ENCODE assay signal across 29 cellular contexts in the genomic region with DNA sequence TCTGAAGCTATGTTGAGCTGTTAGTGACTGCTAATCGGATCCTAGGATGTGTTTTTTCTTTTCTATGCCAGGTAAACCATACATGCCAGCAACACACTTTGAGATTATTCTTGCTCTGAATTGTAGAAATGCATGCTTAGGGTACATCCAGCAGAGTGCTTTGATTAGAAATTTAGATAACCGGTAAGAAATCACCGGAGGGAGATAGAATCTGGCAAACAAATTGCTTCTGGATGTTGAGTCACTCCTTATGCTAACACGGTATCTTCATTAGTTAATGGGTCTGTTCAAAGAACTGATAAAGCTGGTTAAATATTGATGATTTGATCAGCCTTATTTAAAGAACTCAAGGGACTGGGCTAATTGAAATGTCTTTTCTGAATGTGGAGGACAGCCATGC.
"Had no signal": no experiment of that assay in that cellular context is flagged by ENCODE, and none has a peak within 500 bp of the region (broad histone marks: within the 10 kb centered on the region; RNA-seq: fewer than 3 reads in every experiment).

No MANE protein-coding gene starts in this region.

- H3K4me3 ChIP-seq: left lung, lower lobe of right lung, neural progenitor cell, right atrium auricular region, right lobe of liver, stomach, testis, thyroid gland, transverse colon, upper lobe of left lung had no signal

- H3K9me3 ChIP-seq: left lung, lower lobe of right lung, neutrophil, right atrium auricular region, right lobe of liver, stomach, testis, thyroid gland, transverse colon, upper lobe of left lung had no signal

- H3K27ac ChIP-seq: left lung, lower lobe of right lung, neural progenitor cell, neutrophil, parathyroid adenoma, right atrium auricular region, right lobe of liver, stomach, testis, thyroid gland, transverse colon, upper lobe of left lung had no signal

- ATAC-seq: left colon; left lung; lower lobe of right lung; natural killer cell; stimulated activated naive B cell treated with anti-CD40 and anti-IgM and Interleukin-4, amounts not matched to agents 10 μg/mL and 1 μg/mL and 100 μg/mL, for 72 hours; stimulated activated naive CD8-positive, alpha-beta T cell treated with anti-CD3 and anti-CD28 coated beads, Interleukin-15, Interleukin-2, amounts not matched to agents 100 U/mL and 50 U/mL, for 24 hours had no signal

- DNase-seq: hypothalamus; immature natural killer cell; kidney; left colon; left lung; lower lobe of right lung; mammary epithelial cell; mesenchymal stem cell; naive B cell; natural killer cell; nephron progenitor cell; occipital lobe; right lobe of liver; stimulated activated CD4-positive, alpha-beta T cell treated with anti-CD3 and anti-CD28 coated beads, Interleukin-12 subunit alpha, Interleukin-12 subunit beta, amount 100 ng/mL, for 4 hours; stimulated activated CD4-positive, alpha-beta T cell treated with anti-CD3 and anti-CD28 coated beads, Interleukin-15, amount 100 ng/mL, for 24 hours; stimulated activated CD4-positive, alpha-beta T cell treated with anti-CD3 and anti-CD28 coated beads, Interleukin-2, amount 100 ng/mL, for 24 hours; stimulated activated CD4-positive, alpha-beta T cell treated with anti-CD3 and anti-CD28 coated beads, Interleukin-4, amount 100 ng/mL, for 1 hour; stimulated activated naive B cell treated with anti-CD40 and anti-IgM and Interleukin-4, amounts not matched to agents 10 μg/mL and 1 μg/mL and 100 μg/mL, for 72 hours; stimulated activated naive CD8-positive, alpha-beta T cell treated with anti-CD3 and anti-CD28 coated beads, Interleukin-15, Interleukin-2, amounts not matched to agents 100 U/mL and 50 U/mL, for 24 hours; stomach; testis; thyroid gland; transverse colon; upper lobe of left lung had no signal

- H3K27ac Mint-ChIP-seq: immature natural killer cell; mesothelial cell of epicardium; naive B cell; natural killer cell; nephron progenitor cell; neural progenitor cell; stimulated activated naive B cell treated with anti-CD40 and anti-IgM and Interleukin-4, amounts not matched to agents 10 μg/mL and 1 μg/mL and 100 μg/mL, for 72 hours had no signal

- H3K36me3 Mint-ChIP-seq: mesothelial cell of epicardium; naive B cell; natural killer cell; neural progenitor cell; stimulated activated naive B cell treated with anti-CD40 and anti-IgM and Interleukin-4, amounts not matched to agents 10 μg/mL and 1 μg/mL and 100 μg/mL, for 72 hours had no signal

- H3K4me1 Mint-ChIP-seq: immature natural killer cell; mesothelial cell of epicardium; naive B cell; natural killer cell; neural progenitor cell; stimulated activated naive B cell treated with anti-CD40 and anti-IgM and Interleukin-4, amounts not matched to agents 10 μg/mL and 1 μg/mL and 100 μg/mL, for 72 hours had no signal

- H3K36me3 ChIP-seq: left lung, lower lobe of right lung, neural progenitor cell, neutrophil, right atrium auricular region, right lobe of liver, stomach, thyroid gland, transverse colon, upper lobe of left lung had no signal

- H3K9me3 Mint-ChIP-seq: mesothelial cell of epicardium; natural killer cell; nephron progenitor cell; neural progenitor cell; stimulated activated naive B cell treated with anti-CD40 and anti-IgM and Interleukin-4, amounts not matched to agents 10 μg/mL and 1 μg/mL and 100 μg/mL, for 72 hours had no signal

- H3K4me1 ChIP-seq: neural progenitor cell, parathyroid adenoma, right atrium auricular region, right lobe of liver, testis, thyroid gland, transverse colon, upper lobe of left lung had no signal

- H3K27me3 ChIP-seq: neural progenitor cell, neutrophil, right atrium auricular region, right lobe of liver, testis, thyroid gland, transverse colon, upper lobe of left lung had no signal

- H3K9ac ChIP-seq: neural progenitor cell, parathyroid adenoma had no signal

- H3K4me3 Mint-ChIP-seq: immature natural killer cell; mesothelial cell of epicardium; naive B cell; natural killer cell; nephron progenitor cell; neural progenitor cell; stimulated activated naive B cell treated with anti-CD40 and anti-IgM and Interleukin-4, amounts not matched to agents 10 μg/mL and 1 μg/mL and 100 μg/mL, for 72 hours had no signal
